In genomic region chr6:72963946-72964345, GRCh38 we compare ENCODE assay signal across 17 cellular contexts.
"Had no signal": no experiment of that assay in that cellular context is flagged by ENCODE, and none has a peak within 500 bp of the region (broad histone marks: within the 10 kb centered on the region; RNA-seq: fewer than 3 reads in every experiment).

No MANE protein-coding gene starts in this region.

- H3K27ac ChIP-seq: esophagus squamous epithelium, thyroid gland had no signal

- H3K36me3 ChIP-seq: esophagus squamous epithelium, thyroid gland had no signal

- H3K4me3 ChIP-seq: esophagus squamous epithelium, mucosa of descending colon, thyroid gland had no signal

- H3K27me3 ChIP-seq: esophagus squamous epithelium, thyroid gland had no signal

- ATAC-seq: activated CD4-positive, alpha-beta T cell treated with anti-CD3 and anti-CD28 coated beads for 36 hours; activated CD8-positive, alpha-beta T cell treated with anti-CD3 and anti-CD28 coated beads for 36 hours; activated T-helper 17 cell treated with anti-CD3 and anti-CD28 coated beads, Interleukin-2, amount 50 U/mL, for 72 hours; mucosa of descending colon; WTC11 had no signal

- H3K9me3 ChIP-seq: esophagus squamous epithelium, mucosa of descending colon, thyroid gland had no signal

- DNase-seq: activated CD4-positive, alpha-beta T cell treated with anti-CD3 and anti-CD28 coated beads for 36 hours; activated CD8-positive, alpha-beta T cell treated with anti-CD3 and anti-CD28 coated beads for 36 hours; activated naive CD4-positive, alpha-beta T cell treated with Interleukin-2 at 50 U/mL for 16 hours; activated T-cell treated with anti-CD3 and anti-CD28 coated beads, Interleukin-2, amount 50 U/mL, for 1 hour; effector CD8-positive, alpha-beta T cell; esophagus squamous epithelium; foreskin fibroblast; hypothalamus; mucosa of descending colon; naive B cell; stimulated activated CD4-positive, alpha-beta T cell treated with anti-CD3 and anti-CD28 coated beads, Interleukin-12 subunit alpha, Interleukin-12 subunit beta, amount 100 ng/mL, for 4 hours; stimulated activated CD4-positive, alpha-beta T cell treated with anti-CD3 and anti-CD28 coated beads, Interleukin-1b, Interleukin-23, amount 100 ng/mL, for 48 hours; stimulated activated CD8-positive, alpha-beta memory T cell treated with anti-CD3 and anti-CD28 coated beads, Interleukin-4, amount 100 ng/mL, for 48 hours; stimulated activated naive CD4-positive, alpha-beta T cell; thyroid gland had no signal

- H3K4me1 ChIP-seq: esophagus squamous epithelium, thyroid gland had no signal
